In the genomic region with DNA sequence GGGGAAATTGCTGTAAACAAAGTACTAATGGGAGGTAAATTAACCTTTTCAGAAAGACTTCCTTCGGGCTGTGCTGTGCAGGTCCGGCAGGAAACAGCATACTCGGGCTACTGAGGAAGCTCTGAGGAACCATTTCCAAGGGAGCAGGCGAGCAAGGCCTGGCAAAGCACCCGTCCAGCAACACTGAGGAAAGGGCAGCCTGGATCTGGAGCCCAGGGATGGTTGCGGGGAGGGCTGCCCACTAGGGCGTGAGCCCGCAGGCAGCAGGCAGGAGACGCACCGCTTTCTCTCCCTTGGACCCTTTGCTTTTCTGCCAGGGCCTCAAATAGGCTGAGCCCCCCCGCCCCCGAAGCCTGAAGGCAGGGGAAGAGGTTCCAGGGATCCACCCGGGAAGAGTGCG, we compare ENCODE assay signal across 27 cellular contexts.
"Had no signal": no experiment of that assay in that cellular context is flagged by ENCODE, and none has a peak within 500 bp of the region (broad histone marks: within the 10 kb centered on the region; RNA-seq: fewer than 3 reads in every experiment).

No MANE protein-coding gene starts in this region.

- H3K4me3 Mint-ChIP-seq: mesothelial cell of epicardium; natural killer cell; nephron progenitor cell; neural progenitor cell; stimulated activated naive B cell treated with anti-CD40 and anti-IgM and Interleukin-4, amounts not matched to agents 10 μg/mL and 1 μg/mL and 100 μg/mL, for 72 hours had no signal

- H3K27ac Mint-ChIP-seq: mesothelial cell of epicardium; naive B cell; natural killer cell; nephron progenitor cell; neural progenitor cell; stimulated activated naive B cell treated with anti-CD40 and anti-IgM and Interleukin-4, amounts not matched to agents 10 μg/mL and 1 μg/mL and 100 μg/mL, for 72 hours had no signal

- H3K4me3 ChIP-seq: left ventricle myocardium inferior, lung, neural progenitor cell, pancreas, prostate gland, skin epidermis, stomach, thyroid gland, transverse colon, upper lobe of right lung had no signal

- FAIRE-seq: pancreas, urothelium cell line had no signal

- H2AFZ ChIP-seq: neural progenitor cell had no signal

- H3K4me2 ChIP-seq: neural progenitor cell had no signal

- H3K36me3 Mint-ChIP-seq: mesothelial cell of epicardium; naive B cell; neural progenitor cell; stimulated activated naive B cell treated with anti-CD40 and anti-IgM and Interleukin-4, amounts not matched to agents 10 μg/mL and 1 μg/mL and 100 μg/mL, for 72 hours had no signal

- H3K27me3 Mint-ChIP-seq: stimulated activated naive B cell treated with anti-CD40 and anti-IgM and Interleukin-4, amounts not matched to agents 10 μg/mL and 1 μg/mL and 100 μg/mL, for 72 hours had no signal

- DNase-seq: islet precursor cell; left ventricle myocardium inferior; mesendoderm; naive B cell; natural killer cell; nephron progenitor cell; retina; right cardiac atrium; stimulated activated CD4-positive, alpha-beta T cell treated with anti-CD3 and anti-CD28 coated beads, Interleukin-12 subunit alpha, Interleukin-12 subunit beta, amount 100 ng/mL, for 4 hours; stimulated activated CD4-positive, alpha-beta T cell treated with anti-CD3 and anti-CD28 coated beads, Interleukin-15, amount 100 ng/mL, for 24 hours; stimulated activated CD4-positive, alpha-beta T cell treated with anti-CD3 and anti-CD28 coated beads, Interleukin-2, amount 100 ng/mL, for 24 hours; stimulated activated CD4-positive, alpha-beta T cell treated with anti-CD3 and anti-CD28 coated beads, Interleukin-4, amount 100 ng/mL, for 1 hour; stimulated activated naive B cell treated with anti-CD40 and anti-IgM and Interleukin-4, amounts not matched to agents 10 μg/mL and 1 μg/mL and 100 μg/mL, for 72 hours; stimulated activated naive CD8-positive, alpha-beta T cell treated with anti-CD3 and anti-CD28 coated beads, Interleukin-15, Interleukin-2, amounts not matched to agents 100 U/mL and 50 U/mL, for 24 hours; stomach; testis; thyroid gland; transverse colon; upper lobe of right lung had no signal

- H3K4me1 ChIP-seq: left ventricle myocardium inferior, neural progenitor cell, pancreas, prostate gland, stomach, testis, thyroid gland, transverse colon, upper lobe of right lung had no signal

- H3K9ac ChIP-seq: neural progenitor cell had no signal

- H3K36me3 ChIP-seq: left ventricle myocardium inferior, neural progenitor cell, pancreas, prostate gland, stomach, thyroid gland, transverse colon, upper lobe of right lung had no signal

- H3K27me3 ChIP-seq: neural progenitor cell, pancreas, stomach, testis, thyroid gland, transverse colon, upper lobe of right lung had no signal

- H3K27ac ChIP-seq: left ventricle myocardium inferior, neural progenitor cell, pancreas, prostate gland, skin epidermis, stomach, testis, thyroid gland, transverse colon, upper lobe of right lung had no signal

- H3K9me3 ChIP-seq: left ventricle myocardium inferior, pancreas, prostate gland, testis, thyroid gland, transverse colon had no signal

- H3K4me1 Mint-ChIP-seq: naive B cell; natural killer cell; nephron progenitor cell; neural progenitor cell; stimulated activated naive B cell treated with anti-CD40 and anti-IgM and Interleukin-4, amounts not matched to agents 10 μg/mL and 1 μg/mL and 100 μg/mL, for 72 hours had no signal

- ATAC-seq: natural killer cell; pancreas; right cardiac atrium; sciatic nerve; stimulated activated naive B cell treated with anti-CD40 and anti-IgM and Interleukin-4, amounts not matched to agents 10 μg/mL and 1 μg/mL and 100 μg/mL, for 72 hours; stimulated activated naive CD8-positive, alpha-beta T cell treated with anti-CD3 and anti-CD28 coated beads, Interleukin-15, Interleukin-2, amounts not matched to agents 100 U/mL and 50 U/mL, for 24 hours; upper lobe of right lung had no signal
